1 cellular context compared by ENCODE assay signal in the genomic region with DNA sequence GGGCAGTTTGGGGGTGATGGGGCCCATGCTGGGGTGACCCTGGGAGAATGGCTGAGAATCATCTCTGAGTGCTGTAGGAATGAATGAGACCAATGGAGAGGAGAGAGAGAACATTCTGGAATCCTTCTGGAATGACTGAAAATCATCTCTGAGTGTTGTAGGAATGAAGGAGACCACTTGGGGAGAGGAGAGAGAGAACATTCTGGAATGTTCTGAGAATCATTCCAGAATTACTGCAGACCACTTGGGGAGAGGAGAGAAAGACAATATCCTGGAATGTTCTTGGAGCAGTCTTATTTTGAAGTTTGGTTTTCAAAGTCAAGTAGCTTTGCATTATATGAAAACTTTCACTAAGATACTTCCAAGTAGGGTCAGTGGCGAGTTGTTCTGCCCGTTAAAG.
TF ChIP-seq lines count a peak whose summit lies in the region.

No MANE protein-coding gene starts in this region.

TF ChIP-seq in H1, 55 proteins besides CTCF, POLR2A, EP300 and RAD21 (continued from another document):
- TF ChIP-seq, protein P1, sequence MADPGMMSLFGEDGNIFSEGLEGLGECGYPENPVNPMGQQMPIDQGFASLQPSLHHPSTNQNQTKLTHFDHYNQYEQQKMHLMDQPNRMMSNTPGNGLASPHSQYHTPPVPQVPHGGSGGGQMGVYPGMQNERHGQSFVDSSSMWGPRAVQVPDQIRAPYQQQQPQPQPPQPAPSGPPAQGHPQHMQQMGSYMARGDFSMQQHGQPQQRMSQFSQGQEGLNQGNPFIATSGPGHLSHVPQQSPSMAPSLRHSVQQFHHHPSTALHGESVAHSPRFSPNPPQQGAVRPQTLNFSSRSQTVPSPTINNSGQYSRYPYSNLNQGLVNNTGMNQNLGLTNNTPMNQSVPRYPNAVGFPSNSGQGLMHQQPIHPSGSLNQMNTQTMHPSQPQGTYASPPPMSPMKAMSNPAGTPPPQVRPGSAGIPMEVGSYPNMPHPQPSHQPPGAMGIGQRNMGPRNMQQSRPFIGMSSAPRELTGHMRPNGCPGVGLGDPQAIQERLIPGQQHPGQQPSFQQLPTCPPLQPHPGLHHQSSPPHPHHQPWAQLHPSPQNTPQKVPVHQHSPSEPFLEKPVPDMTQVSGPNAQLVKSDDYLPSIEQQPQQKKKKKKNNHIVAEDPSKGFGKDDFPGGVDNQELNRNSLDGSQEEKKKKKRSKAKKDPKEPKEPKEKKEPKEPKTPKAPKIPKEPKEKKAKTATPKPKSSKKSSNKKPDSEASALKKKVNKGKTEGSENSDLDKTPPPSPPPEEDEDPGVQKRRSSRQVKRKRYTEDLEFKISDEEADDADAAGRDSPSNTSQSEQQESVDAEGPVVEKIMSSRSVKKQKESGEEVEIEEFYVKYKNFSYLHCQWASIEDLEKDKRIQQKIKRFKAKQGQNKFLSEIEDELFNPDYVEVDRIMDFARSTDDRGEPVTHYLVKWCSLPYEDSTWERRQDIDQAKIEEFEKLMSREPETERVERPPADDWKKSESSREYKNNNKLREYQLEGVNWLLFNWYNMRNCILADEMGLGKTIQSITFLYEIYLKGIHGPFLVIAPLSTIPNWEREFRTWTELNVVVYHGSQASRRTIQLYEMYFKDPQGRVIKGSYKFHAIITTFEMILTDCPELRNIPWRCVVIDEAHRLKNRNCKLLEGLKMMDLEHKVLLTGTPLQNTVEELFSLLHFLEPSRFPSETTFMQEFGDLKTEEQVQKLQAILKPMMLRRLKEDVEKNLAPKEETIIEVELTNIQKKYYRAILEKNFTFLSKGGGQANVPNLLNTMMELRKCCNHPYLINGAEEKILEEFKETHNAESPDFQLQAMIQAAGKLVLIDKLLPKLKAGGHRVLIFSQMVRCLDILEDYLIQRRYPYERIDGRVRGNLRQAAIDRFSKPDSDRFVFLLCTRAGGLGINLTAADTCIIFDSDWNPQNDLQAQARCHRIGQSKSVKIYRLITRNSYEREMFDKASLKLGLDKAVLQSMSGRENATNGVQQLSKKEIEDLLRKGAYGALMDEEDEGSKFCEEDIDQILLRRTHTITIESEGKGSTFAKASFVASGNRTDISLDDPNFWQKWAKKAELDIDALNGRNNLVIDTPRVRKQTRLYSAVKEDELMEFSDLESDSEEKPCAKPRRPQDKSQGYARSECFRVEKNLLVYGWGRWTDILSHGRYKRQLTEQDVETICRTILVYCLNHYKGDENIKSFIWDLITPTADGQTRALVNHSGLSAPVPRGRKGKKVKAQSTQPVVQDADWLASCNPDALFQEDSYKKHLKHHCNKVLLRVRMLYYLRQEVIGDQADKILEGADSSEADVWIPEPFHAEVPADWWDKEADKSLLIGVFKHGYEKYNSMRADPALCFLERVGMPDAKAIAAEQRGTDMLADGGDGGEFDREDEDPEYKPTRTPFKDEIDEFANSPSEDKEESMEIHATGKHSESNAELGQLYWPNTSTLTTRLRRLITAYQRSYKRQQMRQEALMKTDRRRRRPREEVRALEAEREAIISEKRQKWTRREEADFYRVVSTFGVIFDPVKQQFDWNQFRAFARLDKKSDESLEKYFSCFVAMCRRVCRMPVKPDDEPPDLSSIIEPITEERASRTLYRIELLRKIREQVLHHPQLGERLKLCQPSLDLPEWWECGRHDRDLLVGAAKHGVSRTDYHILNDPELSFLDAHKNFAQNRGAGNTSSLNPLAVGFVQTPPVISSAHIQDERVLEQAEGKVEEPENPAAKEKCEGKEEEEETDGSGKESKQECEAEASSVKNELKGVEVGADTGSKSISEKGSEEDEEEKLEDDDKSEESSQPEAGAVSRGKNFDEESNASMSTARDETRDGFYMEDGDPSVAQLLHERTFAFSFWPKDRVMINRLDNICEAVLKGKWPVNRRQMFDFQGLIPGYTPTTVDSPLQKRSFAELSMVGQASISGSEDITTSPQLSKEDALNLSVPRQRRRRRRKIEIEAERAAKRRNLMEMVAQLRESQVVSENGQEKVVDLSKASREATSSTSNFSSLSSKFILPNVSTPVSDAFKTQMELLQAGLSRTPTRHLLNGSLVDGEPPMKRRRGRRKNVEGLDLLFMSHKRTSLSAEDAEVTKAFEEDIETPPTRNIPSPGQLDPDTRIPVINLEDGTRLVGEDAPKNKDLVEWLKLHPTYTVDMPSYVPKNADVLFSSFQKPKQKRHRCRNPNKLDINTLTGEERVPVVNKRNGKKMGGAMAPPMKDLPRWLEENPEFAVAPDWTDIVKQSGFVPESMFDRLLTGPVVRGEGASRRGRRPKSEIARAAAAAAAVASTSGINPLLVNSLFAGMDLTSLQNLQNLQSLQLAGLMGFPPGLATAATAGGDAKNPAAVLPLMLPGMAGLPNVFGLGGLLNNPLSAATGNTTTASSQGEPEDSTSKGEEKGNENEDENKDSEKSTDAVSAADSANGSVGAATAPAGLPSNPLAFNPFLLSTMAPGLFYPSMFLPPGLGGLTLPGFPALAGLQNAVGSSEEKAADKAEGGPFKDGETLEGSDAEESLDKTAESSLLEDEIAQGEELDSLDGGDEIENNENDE (IDR thresholded peaks at IDR 0.05; ENCODE audit: insufficient replicate concordance, low read length) = no peak
- no peak for TF ChIP-seq POLR2AphosphoS5 (IDR thresholded peaks at IDR 0.05; ENCODE audit: low read depth, low read length)
- TF ChIP-seq ATF3 (IDR thresholded peaks at IDR 0.05; ENCODE audit: insufficient read depth, low read depth, low read length) = no peak
- TF ChIP-seq FOSL1 (IDR thresholded peaks at IDR 0.05; ENCODE audit: insufficient read depth, low read depth, low read length) = no peak
